Comparison of ENCODE assay signal across 8 cellular contexts in genomic region chr5:43555895-43556606, GRCh38. TPM values are rescaled to one million over a fixed set of nuclear protein-coding genes. Genes with fewer than 3 reads are reported as not detected.
DNase-seq lines count a peak whose midpoint lies in the region; ATAC-seq and TF ChIP-seq lines count a peak whose summit lies in the region.

No MANE protein-coding gene starts in this region.

- WGBS in esophagus squamous epithelium, 2 donors, result 1 to 2% methylated on average over 12 to 13 of the region's 44 CpGs

- H3K27me3 ChIP-seq in esophagus squamous epithelium, result no peaks in the 10 kb centered on the region

- no peaks in the 10 kb centered on the region for H3K9me3 ChIP-seq in esophagus squamous epithelium

- TF ChIP-seq POLR2A in esophagus squamous epithelium (IDR thresholded peaks at IDR 0.05), result peak in 1 of 4 donors; percentile 22

- no peak for TF ChIP-seq CTCF in esophagus squamous epithelium (IDR thresholded peaks at IDR 0.05)

- H3K36me3 ChIP-seq in esophagus squamous epithelium, result peaks cover 0 to 37% (median 3%) of the 10 kb centered on the region in 3 donors

- peak overlapping the region; percentile 73 to 84 (median 80) for H3K4me3 ChIP-seq in esophagus squamous epithelium

- peak overlapping the region; percentile 93 to 98 (median 97) for H3K27ac ChIP-seq in esophagus squamous epithelium

- intact Hi-C loops in esophagus squamous epithelium (cut with DNase I), result no loop called here

- peaks cover 14 to 57% (median 26%) of the 10 kb centered on the region in 3 donors for H3K4me1 ChIP-seq in esophagus squamous epithelium

- peak; percentile 22 for ATAC-seq in HG03103 (IDR thresholded peaks at IDR 0.05; ENCODE audit: low read depth, unreplicated experiment)

- DNase-seq in NCI-H2081 (lab: John Stamatoyannopoulos, UW) (peak; percentile 49 to 61), NCI-H2081 treated with DMSO at 0.1 percent for 48 hours (lab: John Stamatoyannopoulos, UW) (no peak), NCI-H69 (lab: John Stamatoyannopoulos, UW) (peak; percentile 61), activated T-cell treated with anti-CD3 and anti-CD28 coated beads for 4 hours (peak; percentile 38), esophagus squamous epithelium (lab: John Stamatoyannopoulos, UW) (no peak), myocyte (ENCODE audit: low read depth) (peak; percentile 63)
- peak; percentile 12 to 33 for DNase-seq in stimulated activated CD8-positive, alpha-beta memory T cell treated with anti-CD3 and anti-CD28 coated beads, Interleukin-7, amount 100 ng/mL, for 48 hours (ENCODE audit: extremely low read depth in 1 of 2, low read depth in 1 of 2)

RNA-seq across cellular contexts. Expression of gene PAIP1, which starts 0.8 kb away (rescaled TPM):
- total RNA-seq in esophagus squamous epithelium, result 10 to 100 TPM; 27.7 to 61.4 (median 51.3) TPM
- total RNA-seq in myocyte, result 131 and 141 TPM in 2 replicates
- 94.8 TPM for polyA plus RNA-seq in myocyte (2012)

RNA-seq across cellular contexts. Expression of gene C5orf34, which starts 41.1 kb away (rescaled TPM):
- total RNA-seq in esophagus squamous epithelium, result 1 to 10 TPM in 3 of 4 donors, under 1 TPM in 1; 0.87 to 5.1 (median 1.9) TPM
- total RNA-seq in myocyte, result 2.0 and 3.6 TPM in 2 replicates
- polyA plus RNA-seq in myocyte (2012), result 0.97 TPM

RNA-seq across cellular contexts. Expression of gene NNT, which starts 46.9 kb away (rescaled TPM):
- total RNA-seq in esophagus squamous epithelium (10 to 100 TPM; 16.0 to 35.1 (median 29.1) TPM), myocyte (170 and 190 TPM in 2 replicates)
- 52.9 TPM for polyA plus RNA-seq in myocyte (2012)

Comparison
In these comparisons a context has a peak if more than half of its experiments do, and no peak if none do; other contexts are left out.
1. DNase-seq: peak in NCI-H2081 (2 of 2), NCI-H69 (single experiment), activated T-cell treated with anti-CD3 and anti-CD28 coated beads for 4 hours (single experiment), myocyte (single experiment) and stimulated activated CD8-positive, alpha-beta memory T cell treated with anti-CD3 and anti-CD28 coated beads, Interleukin-7, amount 100 ng/mL, for 48 hours (2 of 2); none in NCI-H2081 treated with DMSO at 0.1 percent for 48 hours (single experiment) and esophagus squamous epithelium (single experiment).